10 cellular contexts compared by ENCODE assay signal in genomic region chr20:1265916-1266166, GRCh38. TPM values are rescaled to one million over a fixed set of nuclear protein-coding genes. Genes with fewer than 3 reads are reported as not detected.
DNase-seq lines count a peak whose midpoint lies in the region; ATAC-seq and TF ChIP-seq lines count a peak whose summit lies in the region.
"Had no signal": no experiment of that assay in that cellular context is flagged by ENCODE, and none has a peak within 500 bp of the region (broad histone marks: within the 10 kb centered on the region; RNA-seq: fewer than 3 reads in every experiment).

No MANE protein-coding gene starts in this region.

- no peak overlapping the region for H4K5ac ChIP-seq in H9 (ENCODE audit: insufficient read length, low read depth, low read length)

- H2BK12ac ChIP-seq in H9 (ENCODE audit: insufficient read length, low read depth, low read length), result no peak overlapping the region

- H3K9ac ChIP-seq in H9 (ENCODE audit: extremely low read depth, insufficient read length, low read length), result no peak overlapping the region

- no peaks in the 10 kb centered on the region for H3K27me3 ChIP-seq in H9 (ENCODE audit: insufficient read depth, low read length)

- no peaks in the 10 kb centered on the region for H3K79me1 ChIP-seq in H9 (ENCODE audit: insufficient read depth, low read depth, low read length, poor library complexity, severe bottlenecking)

- no peak overlapping the region for H2BK5ac ChIP-seq in H9 (ENCODE audit: insufficient read length, low read length)

- no peak overlapping the region for H3K27ac ChIP-seq in H9 (ENCODE audit: insufficient read length, low read depth, low read length)

- H4K91ac ChIP-seq in H9 (ENCODE audit: insufficient read length, low read depth, low read length), result no peak overlapping the region

- no peaks in the 10 kb centered on the region for H3K9me3 ChIP-seq in H9 (ENCODE audit: control insufficient read depth, low read depth, low read length)

- no peaks in the 10 kb centered on the region for H3K79me2 ChIP-seq in H9 (ENCODE audit: insufficient read depth, low read length)

- H3K27me3 Mint-ChIP-seq in H9 (ENCODE audit: low read depth) (peaks cover 27% of the 10 kb centered on the region), WTC11 (ENCODE audit: low read depth) (peaks cover 26% of the 10 kb centered on the region)

- CTCF ChIA-PET in WTC11 (lab: Charles Lee), result interaction anchor here (1.0 to 2.2 kb wide), 7 partner anchors 35 to 238 kb away, joined by 3 to 9 read pairs (median 5); partner anchors contain the start of gene RAD21L1

- peaks cover 16 to 27% of the 10 kb centered on the region in 2 experiments for H3K4me1 Mint-ChIP-seq in H9
- H3K4me1 Mint-ChIP-seq in WTC11, result peaks cover 21% of the 10 kb centered on the region

- ATAC-seq in WTC11 (no peak), GM21423 (IDR thresholded peaks at IDR 0.05; ENCODE audit: unreplicated experiment) (no peak), GM19395 (IDR thresholded peaks at IDR 0.05; ENCODE audit: unreplicated experiment) (no peak)

- no peak overlapping the region for H2BK15ac ChIP-seq in H9 (ENCODE audit: low read depth, low read length)

- no peaks in the 10 kb centered on the region for H3K4me1 ChIP-seq in H9 (ENCODE audit: insufficient read depth, low read length)

- H3K36me3 Mint-ChIP-seq in H9 (ENCODE audit: insufficient read depth in 1 of 3, low read depth in 3 of 3), result no peaks in the 10 kb centered on the region
- no peaks in the 10 kb centered on the region for H3K36me3 Mint-ChIP-seq in WTC11

- H4K8ac ChIP-seq in H9 (replicated peaks; ENCODE audit: insufficient read length, low read depth, low read length), result no peak overlapping the region

- H2BK20ac ChIP-seq in H9 (ENCODE audit: low read depth, low read length, poor library complexity, severe bottlenecking), result no peak overlapping the region

- no peak overlapping the region for H3K14ac ChIP-seq in H9 (ENCODE audit: insufficient read depth, low read length)

- no CpG with 5 or more reads among the region's 10 CpGs for WGBS in H9 (ENCODE audit: extremely low coverage, insufficient read length, low lambda C conversion rate)

- H2BK120ac ChIP-seq in H9 (ENCODE audit: low read depth, low read length, poor library complexity, severe bottlenecking), result no peak overlapping the region

- H3T11ph ChIP-seq in H9 (ENCODE audit: low read length), result no peak overlapping the region

- POLR2A ChIA-PET in WTC11 (lab: Charles Lee), result interaction anchor here (1.3 to 1.6 kb wide), 2 partner anchors 40 to 200 kb away, joined by 4 to 6 read pairs; partner anchors contain the start of genes NSFL1C and RAD21L1

- H3K4me3 Mint-ChIP-seq in H9 (peak overlapping the region; percentile 71 to 87), WTC11 (peak overlapping the region; percentile 80)

- TF ChIP-seq CTCF in H9 (conservative IDR thresholded peaks at IDR 0.05) (no peak), WTC11 (IDR thresholded peaks at IDR 0.05) (no peak), foreskin fibroblast (IDR thresholded peaks at IDR 0.05; ENCODE audit: low read depth, low read length) (no peak)

- DNase-seq in H9, result no peak
- no peak for DNase-seq in WTC11 (ENCODE audit: low spot score)
- DNase-seq in foreskin fibroblast, result no peak
- no peak for DNase-seq in skeletal muscle cell (ENCODE audit: low read depth)
- DNase-seq in SKM-1 treated with dmso at 0.1 percent for 144 hours (lab: John Stamatoyannopoulos, UW; ENCODE audit: unreplicated experiment), result no peak
- DNase-seq in NCI-H187 treated with DMSO at 0.1 percent for 48 hours (lab: John Stamatoyannopoulos, UW), result no peak
- DNase-seq: NK-92 treated with Interleukin-12 subunit alpha and Interleukin-12 subunit beta, amount 100 ng/mL, for 24 hours had no signal

- H2AFZ ChIP-seq in H9 (ENCODE audit: low read length), result no peak overlapping the region

- peak overlapping the region; percentile 55 to 68 for H3K4me3 ChIP-seq in foreskin fibroblast (ENCODE audit: low read depth in 1 of 2, low read length in 2 of 2)
- H3K4me3 ChIP-seq in skeletal muscle cell (ENCODE audit: low read depth, low read length), result peak overlapping the region; percentile 66

- no peaks in the 10 kb centered on the region for H4K20me1 ChIP-seq in H9 (ENCODE audit: control insufficient read depth, insufficient read depth, insufficient read length)

- H3K23ac ChIP-seq in H9 (ENCODE audit: insufficient read length, low read depth, low read length), result no peak overlapping the region

- H2AK5ac ChIP-seq in H9 (ENCODE audit: insufficient read length, low read length), result no peak overlapping the region

- H3K27ac Mint-ChIP-seq in H9 (peak overlapping the region in 2 of 3 experiments; percentile 24 to 65; a peak in 1 of 7 replicates), WTC11 (0 out of 2 replicates have a peak overlapping the region, but pooled peaks have one; percentile 48)

- H3K18ac ChIP-seq in H9 (ENCODE audit: insufficient read length, low read depth, low read length), result no peak overlapping the region

- peak overlapping the region; percentile 43 for H3K4me2 ChIP-seq in H9 (ENCODE audit: insufficient read depth, insufficient read length, low read length)

- no peak overlapping the region for H3K4ac ChIP-seq in H9 (ENCODE audit: low read depth, low read length)

- no peaks in the 10 kb centered on the region; a peak in 1 of 5 replicates for H3K9me3 Mint-ChIP-seq in H9
- no peaks in the 10 kb centered on the region for H3K9me3 Mint-ChIP-seq in WTC11

- H3K23me2 ChIP-seq in H9 (ENCODE audit: insufficient read length, low read depth, low read length, poor library complexity, severe bottlenecking), result no peaks in the 10 kb centered on the region

- no peak overlapping the region for H3K56ac ChIP-seq in H9 (ENCODE audit: insufficient read length, low read depth, low read length)

TF ChIP-seq in WTC11, 78 proteins besides CTCF, POLR2A, EP300 and RAD21:
- TF ChIP-seq, protein P1, sequence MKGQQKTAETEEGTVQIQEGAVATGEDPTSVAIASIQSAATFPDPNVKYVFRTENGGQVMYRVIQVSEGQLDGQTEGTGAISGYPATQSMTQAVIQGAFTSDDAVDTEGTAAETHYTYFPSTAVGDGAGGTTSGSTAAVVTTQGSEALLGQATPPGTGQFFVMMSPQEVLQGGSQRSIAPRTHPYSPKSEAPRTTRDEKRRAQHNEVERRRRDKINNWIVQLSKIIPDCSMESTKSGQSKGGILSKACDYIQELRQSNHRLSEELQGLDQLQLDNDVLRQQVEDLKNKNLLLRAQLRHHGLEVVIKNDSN (CRISPR knock-in tag; IDR thresholded peaks at IDR 0.05), result no peak
- TF ChIP-seq PRRX2 (CRISPR knock-in tag; IDR thresholded peaks at IDR 0.05), result no peak
- peak; percentile 66; the same call in 1 of the 2 replicates for TF ChIP-seq GTF2I (CRISPR knock-in tag; conservative IDR thresholded peaks at IDR 0.05)
- no peak for TF ChIP-seq KAT7 (CRISPR knock-in tag; IDR thresholded peaks at IDR 0.05; ENCODE audit: borderline replicate concordance)
- no peak for TF ChIP-seq ZNF396 (CRISPR knock-in tag; IDR thresholded peaks at IDR 0.05; ENCODE audit: borderline replicate concordance)
- no peak for TF ChIP-seq TEAD4 (CRISPR knock-in tag; IDR thresholded peaks at IDR 0.05)
- no peak for TF ChIP-seq ZNF263 (CRISPR knock-in tag; IDR thresholded peaks at IDR 0.05; ENCODE audit: low read depth)
- no peak for TF ChIP-seq E2F5 (CRISPR knock-in tag; IDR thresholded peaks at IDR 0.05)
- TF ChIP-seq SP1 (CRISPR knock-in tag; conservative IDR thresholded peaks at IDR 0.05), result 0 out of 2 replicates have a peak, but pooled peaks have one; percentile 18
- TF ChIP-seq AFF4 (CRISPR knock-in tag; IDR thresholded peaks at IDR 0.05; ENCODE audit: borderline replicate concordance), result no peak
- no peak for TF ChIP-seq NFE2L1 (CRISPR knock-in tag; IDR thresholded peaks at IDR 0.05)

RNA-seq across cellular contexts. Expression of gene SNPH, which starts 0.3 kb away (rescaled TPM):
- 1.8 TPM in 2 replicates for total RNA-seq in H9 (2021)
- 3.5 to 4.4 TPM (median 3.6 TPM) in 3 replicates for total RNA-seq in WTC11 (2021)

RNA-seq across cellular contexts. Expression of gene RAD21L1, which starts 40.0 kb away (rescaled TPM):
- total RNA-seq in H9 (2021) (not detected in 2 replicates), WTC11 (2021) (0.62 to 0.77 TPM (median 0.73 TPM) in 3 replicates)
- total RNA-seq: subcutaneous adipose tissue had no signal
